In the genomic region with DNA sequence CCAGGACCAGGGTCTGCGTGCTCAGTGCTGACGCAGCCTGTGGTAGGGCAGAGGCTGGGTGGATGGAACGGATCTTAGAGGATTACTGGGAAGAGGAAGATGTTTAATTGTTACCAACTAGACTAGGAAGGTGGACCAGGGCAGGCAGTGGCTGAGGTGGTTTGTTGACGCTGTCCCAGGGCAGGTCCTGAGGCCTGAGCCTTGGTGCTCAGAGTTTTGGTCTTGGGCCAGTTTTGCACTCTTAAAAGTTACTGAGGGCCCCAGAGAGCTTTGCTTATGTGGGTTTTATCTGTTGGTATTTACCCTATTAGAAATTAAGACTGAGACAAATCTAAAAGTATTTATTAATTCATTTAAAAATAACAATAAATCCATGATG, we compare ENCODE assay signal across 30 cellular contexts. TPM values are rescaled to one million over a fixed set of nuclear protein-coding genes. Genes with fewer than 3 reads are reported as not detected.
"Had no signal": no experiment of that assay in that cellular context is flagged by ENCODE, and none has a peak within 500 bp of the region (broad histone marks: within the 10 kb centered on the region; RNA-seq: fewer than 3 reads in every experiment).

No MANE protein-coding gene starts in this region.

- H3K9ac ChIP-seq: SK-N-SH had no signal

- H3K36me3 ChIP-seq: brain microvascular endothelial cell, Peyer's patch, SJSA1 had no signal

- H3K27ac Mint-ChIP-seq: activated CD4-positive, alpha-beta memory T cell treated with anti-CD3 and anti-CD28 coated beads for 36 hours; activated naive CD8-positive, alpha-beta T cell treated with anti-CD3 and anti-CD28 coated beads for 36 hours; activated T-cell treated with anti-CD3 and anti-CD28 coated beads, Interleukin-2, amount 50 U/mL, for 72 hours; activated T-helper 17 cell treated with anti-CD3 and anti-CD28 coated beads, Interleukin-2, amount 50 U/mL, for 72 hours; T-helper 1 cell treated with Interleukin-12 subunit alpha and Interleukin-12 subunit beta and Interleukin-4 antibody, amounts not matched to agents 30 μg/mL and 1 μg/mL, for 36 hours; T-helper 2 cell treated with Interferon-gamma antibody and Interleukin-4, amounts not matched to agents 5 μg/mL and 100 μg/mL, for 36 hours had no signal

- H3K9me3 ChIP-seq: SJSA1, SK-N-SH had no signal

- H3K4me3 Mint-ChIP-seq: activated CD4-positive, alpha-beta memory T cell treated with anti-CD3 and anti-CD28 coated beads for 36 hours; activated naive CD8-positive, alpha-beta T cell treated with anti-CD3 and anti-CD28 coated beads for 36 hours; activated T-cell treated with anti-CD3 and anti-CD28 coated beads, Interleukin-2, amount 50 U/mL, for 72 hours; activated T-helper 17 cell treated with anti-CD3 and anti-CD28 coated beads, Interleukin-2, amount 50 U/mL, for 72 hours; T-helper 1 cell treated with Interleukin-12 subunit alpha and Interleukin-12 subunit beta and Interleukin-4 antibody, amounts not matched to agents 30 μg/mL and 1 μg/mL, for 36 hours; T-helper 2 cell treated with Interferon-gamma antibody and Interleukin-4, amounts not matched to agents 5 μg/mL and 100 μg/mL, for 36 hours had no signal

- H3K27me3 ChIP-seq: brain microvascular endothelial cell, Peyer's patch, SJSA1 had no signal

- H3K4me1 Mint-ChIP-seq: activated T-helper 17 cell treated with anti-CD3 and anti-CD28 coated beads, Interleukin-2, amount 50 U/mL, for 72 hours had no signal

- H3K27ac ChIP-seq: brain microvascular endothelial cell, Peyer's patch, SJSA1 had no signal

- DNase-seq: activated CD4-positive, alpha-beta memory T cell treated with anti-CD3 and anti-CD28 coated beads for 36 hours; activated CD4-positive, alpha-beta T cell treated with anti-CD3 and anti-CD28 coated beads, Interleukin-2, amount 50 U/mL, for 1 hour; activated effector memory CD4-positive, alpha-beta T cell treated with anti-CD3 and anti-CD28 coated beads, Interleukin-2, amount 50 U/mL, for 16 hours; activated naive CD4-positive, alpha-beta T cell; activated naive CD4-positive, alpha-beta T cell treated with anti-CD3 and anti-CD28 coated beads, Interleukin-2, amount 50 U/mL, for 16 hours; activated naive CD8-positive, alpha-beta T cell treated with anti-CD3 and anti-CD28 coated beads for 36 hours; activated T-cell treated with anti-CD3 and anti-CD28 coated beads, Interleukin-2, amount 50 U/mL, for 1 hour; activated T-cell treated with anti-CD3 and anti-CD28 coated beads, Interleukin-2, amount 50 U/mL, for 72 hours; amniotic stem cell; aorta; brain microvascular endothelial cell; central memory CD4-positive, alpha-beta T cell; NCI-H1048; NCI-H1105 treated with DMSO at 0.1 percent for 48 hours; NCI-H1436; NCI-H1694 treated with DMSO at 0.1 percent for 48 hours; NCI-H2029; NCI-H226; NCI-H446 treated with DMSO at 0.1 percent for 48 hours; NCI-H524; PC-3; RPMI8226; SHP77 treated with DMSO at 0.1 percent for 48 hours; SK-N-SH had no signal

- H3K4me1 ChIP-seq: SJSA1 had no signal

- H3K36me3 Mint-ChIP-seq: activated CD4-positive, alpha-beta memory T cell treated with anti-CD3 and anti-CD28 coated beads for 36 hours; activated naive CD8-positive, alpha-beta T cell treated with anti-CD3 and anti-CD28 coated beads for 36 hours had no signal

- H3K27me3 Mint-ChIP-seq: activated naive CD8-positive, alpha-beta T cell treated with anti-CD3 and anti-CD28 coated beads for 36 hours; activated T-helper 17 cell treated with anti-CD3 and anti-CD28 coated beads, Interleukin-2, amount 50 U/mL, for 72 hours had no signal

- H3K9me3 Mint-ChIP-seq: activated T-helper 17 cell treated with anti-CD3 and anti-CD28 coated beads, Interleukin-2, amount 50 U/mL, for 72 hours had no signal

- FAIRE-seq: TTC549 had no signal

- H3K4me3 ChIP-seq: Peyer's patch, SJSA1 had no signal

- ATAC-seq: activated T-cell treated with anti-CD3 and anti-CD28 coated beads, Interleukin-2, amount 50 U/mL, for 72 hours; activated T-helper 17 cell treated with anti-CD3 and anti-CD28 coated beads, Interleukin-2, amount 50 U/mL, for 72 hours; PC-3 had no signal

- H3K4me2 ChIP-seq: SK-N-SH had no signal

RNA-seq across cellular contexts. Expression of gene RNF212, which starts 20.4 kb away (rescaled TPM):
- total RNA-seq: PC-3, SJSA1 had no signal
